In the genomic region with DNA sequence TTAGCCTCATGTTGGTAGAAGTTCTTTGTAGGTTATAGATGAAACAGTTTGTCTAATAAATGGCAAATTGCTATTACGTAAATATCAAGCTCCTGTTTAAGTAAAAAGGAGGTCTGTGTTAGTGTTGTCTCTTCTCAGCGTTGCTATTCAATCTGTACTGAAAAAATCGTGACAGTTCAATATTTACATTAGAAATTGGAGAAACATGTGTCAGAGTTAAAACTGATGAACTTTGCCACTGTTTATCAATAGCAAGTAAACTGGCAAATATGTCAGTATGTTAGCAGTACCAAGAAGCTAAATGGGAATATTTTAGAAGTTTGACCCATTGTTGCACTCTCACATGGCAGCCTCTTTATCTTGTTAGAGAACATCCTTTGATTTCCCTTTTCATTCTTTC, we compare ENCODE assay signal across 1 cellular context.
TF ChIP-seq lines count a peak whose summit lies in the region.

No MANE protein-coding gene starts in this region.

TF ChIP-seq in HepG2, 621 proteins besides CTCF, POLR2A, EP300 and RAD21 (continued from another document and continues in another):
- TF ChIP-seq, protein P1, sequence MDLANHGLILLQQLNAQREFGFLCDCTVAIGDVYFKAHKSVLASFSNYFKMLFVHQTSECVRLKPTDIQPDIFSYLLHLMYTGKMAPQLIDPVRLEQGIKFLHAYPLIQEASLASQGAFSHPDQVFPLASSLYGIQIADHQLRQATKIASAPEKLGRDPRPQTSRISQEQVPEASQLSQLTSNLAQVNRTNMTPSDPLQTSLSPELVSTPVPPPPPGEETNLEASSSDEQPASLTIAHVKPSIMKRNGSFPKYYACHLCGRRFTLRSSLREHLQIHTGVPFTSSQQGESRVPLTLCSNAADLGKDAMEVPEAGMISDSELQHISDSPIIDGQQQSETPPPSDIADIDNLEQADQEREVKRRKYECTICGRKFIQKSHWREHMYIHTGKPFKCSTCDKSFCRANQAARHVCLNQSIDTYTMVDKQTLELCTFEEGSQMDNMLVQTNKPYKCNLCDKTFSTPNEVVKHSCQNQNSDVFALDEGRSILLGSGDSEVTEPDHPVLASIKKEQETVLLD (CRISPR knock-in tag; IDR thresholded peaks at IDR 0.05; ENCODE audit: low read depth) = no peak
- TF ChIP-seq KLF6 (CRISPR knock-in tag; IDR thresholded peaks at IDR 0.05) (0 out of 2 replicates have a peak, but pooled peaks have one; percentile 21), SOX5 (CRISPR knock-in tag; IDR thresholded peaks at IDR 0.05; ENCODE audit: borderline replicate concordance) (peak; percentile 95), ZNF766 (CRISPR knock-in tag; IDR thresholded peaks at IDR 0.05; ENCODE audit: borderline replicate concordance) (no peak), HIVEP1 (CRISPR knock-in tag; IDR thresholded peaks at IDR 0.05) (no peak), ZNF484 (CRISPR knock-in tag; IDR thresholded peaks at IDR 0.05; ENCODE audit: borderline replicate concordance, low read depth) (no peak), SNAPC2 (CRISPR knock-in tag; IDR thresholded peaks at IDR 0.05) (no peak), TAF1 (CRISPR knock-in tag; IDR thresholded peaks at IDR 0.05) (no peak), ZSCAN30 (CRISPR knock-in tag; IDR thresholded peaks at IDR 0.05) (no peak), SMYD3 (CRISPR knock-in tag; IDR thresholded peaks at IDR 0.05) (0 out of 2 replicates have a peak, but pooled peaks have one; percentile 25), ZNF589 (CRISPR knock-in tag; conservative IDR thresholded peaks at IDR 0.05) (no peak), ZNF792 (CRISPR knock-in tag; IDR thresholded peaks at IDR 0.05) (peak; percentile 27; the same call in 1 of the 2 replicates), ZNF816 (CRISPR knock-in tag; IDR thresholded peaks at IDR 0.05; ENCODE audit: borderline replicate concordance) (0 out of 2 replicates have a peak, but pooled peaks have one; percentile 55), ZNF629 (CRISPR knock-in tag; conservative IDR thresholded peaks at IDR 0.05) (peak; percentile 85), NR2F2 (IDR thresholded peaks at IDR 0.05; ENCODE audit: borderline replicate concordance, low read depth) (peak; percentile 81), RBAK (CRISPR knock-in tag; IDR thresholded peaks at IDR 0.05) (no peak), CBFB (CRISPR knock-in tag; IDR thresholded peaks at IDR 0.05) (0 out of 2 replicates have a peak, but pooled peaks have one; percentile 22), ZNF660 (CRISPR knock-in tag; IDR thresholded peaks at IDR 0.05; ENCODE audit: borderline replicate concordance, low read depth) (no peak), LCORL (IDR thresholded peaks at IDR 0.05) (no peak), LCORL (CRISPR knock-in tag; IDR thresholded peaks at IDR 0.05) (peak; percentile 54; the same call in 1 of the 2 replicates), MED1 (CRISPR knock-in tag; IDR thresholded peaks at IDR 0.05) (peak; percentile 84), SALL1 (CRISPR knock-in tag; IDR thresholded peaks at IDR 0.05) (peak; percentile 57; the same call in 1 of the 2 replicates), HES4 (CRISPR knock-in tag; IDR thresholded peaks at IDR 0.05; ENCODE audit: borderline replicate concordance) (no peak), TBX2 (CRISPR knock-in tag; IDR thresholded peaks at IDR 0.05; ENCODE audit: borderline replicate concordance) (peak; percentile 67), HMG20A (CRISPR knock-in tag; IDR thresholded peaks at IDR 0.05; ENCODE audit: borderline replicate concordance) (peak; percentile 80; the same call in 1 of the 2 replicates), MTA3 (CRISPR knock-in tag; IDR thresholded peaks at IDR 0.05) (no peak), SRSF1 (optimal IDR thresholded peaks at IDR 0.05; ENCODE audit: low read depth, low read length) (no peak), KLF9 (CRISPR knock-in tag; IDR thresholded peaks at IDR 0.05; ENCODE audit: low read depth) (no peak; the same call in 1 of the 2 replicates), ZFP62 (CRISPR knock-in tag; IDR thresholded peaks at IDR 0.05) (no peak)
- TF ChIP-seq, protein P2, sequence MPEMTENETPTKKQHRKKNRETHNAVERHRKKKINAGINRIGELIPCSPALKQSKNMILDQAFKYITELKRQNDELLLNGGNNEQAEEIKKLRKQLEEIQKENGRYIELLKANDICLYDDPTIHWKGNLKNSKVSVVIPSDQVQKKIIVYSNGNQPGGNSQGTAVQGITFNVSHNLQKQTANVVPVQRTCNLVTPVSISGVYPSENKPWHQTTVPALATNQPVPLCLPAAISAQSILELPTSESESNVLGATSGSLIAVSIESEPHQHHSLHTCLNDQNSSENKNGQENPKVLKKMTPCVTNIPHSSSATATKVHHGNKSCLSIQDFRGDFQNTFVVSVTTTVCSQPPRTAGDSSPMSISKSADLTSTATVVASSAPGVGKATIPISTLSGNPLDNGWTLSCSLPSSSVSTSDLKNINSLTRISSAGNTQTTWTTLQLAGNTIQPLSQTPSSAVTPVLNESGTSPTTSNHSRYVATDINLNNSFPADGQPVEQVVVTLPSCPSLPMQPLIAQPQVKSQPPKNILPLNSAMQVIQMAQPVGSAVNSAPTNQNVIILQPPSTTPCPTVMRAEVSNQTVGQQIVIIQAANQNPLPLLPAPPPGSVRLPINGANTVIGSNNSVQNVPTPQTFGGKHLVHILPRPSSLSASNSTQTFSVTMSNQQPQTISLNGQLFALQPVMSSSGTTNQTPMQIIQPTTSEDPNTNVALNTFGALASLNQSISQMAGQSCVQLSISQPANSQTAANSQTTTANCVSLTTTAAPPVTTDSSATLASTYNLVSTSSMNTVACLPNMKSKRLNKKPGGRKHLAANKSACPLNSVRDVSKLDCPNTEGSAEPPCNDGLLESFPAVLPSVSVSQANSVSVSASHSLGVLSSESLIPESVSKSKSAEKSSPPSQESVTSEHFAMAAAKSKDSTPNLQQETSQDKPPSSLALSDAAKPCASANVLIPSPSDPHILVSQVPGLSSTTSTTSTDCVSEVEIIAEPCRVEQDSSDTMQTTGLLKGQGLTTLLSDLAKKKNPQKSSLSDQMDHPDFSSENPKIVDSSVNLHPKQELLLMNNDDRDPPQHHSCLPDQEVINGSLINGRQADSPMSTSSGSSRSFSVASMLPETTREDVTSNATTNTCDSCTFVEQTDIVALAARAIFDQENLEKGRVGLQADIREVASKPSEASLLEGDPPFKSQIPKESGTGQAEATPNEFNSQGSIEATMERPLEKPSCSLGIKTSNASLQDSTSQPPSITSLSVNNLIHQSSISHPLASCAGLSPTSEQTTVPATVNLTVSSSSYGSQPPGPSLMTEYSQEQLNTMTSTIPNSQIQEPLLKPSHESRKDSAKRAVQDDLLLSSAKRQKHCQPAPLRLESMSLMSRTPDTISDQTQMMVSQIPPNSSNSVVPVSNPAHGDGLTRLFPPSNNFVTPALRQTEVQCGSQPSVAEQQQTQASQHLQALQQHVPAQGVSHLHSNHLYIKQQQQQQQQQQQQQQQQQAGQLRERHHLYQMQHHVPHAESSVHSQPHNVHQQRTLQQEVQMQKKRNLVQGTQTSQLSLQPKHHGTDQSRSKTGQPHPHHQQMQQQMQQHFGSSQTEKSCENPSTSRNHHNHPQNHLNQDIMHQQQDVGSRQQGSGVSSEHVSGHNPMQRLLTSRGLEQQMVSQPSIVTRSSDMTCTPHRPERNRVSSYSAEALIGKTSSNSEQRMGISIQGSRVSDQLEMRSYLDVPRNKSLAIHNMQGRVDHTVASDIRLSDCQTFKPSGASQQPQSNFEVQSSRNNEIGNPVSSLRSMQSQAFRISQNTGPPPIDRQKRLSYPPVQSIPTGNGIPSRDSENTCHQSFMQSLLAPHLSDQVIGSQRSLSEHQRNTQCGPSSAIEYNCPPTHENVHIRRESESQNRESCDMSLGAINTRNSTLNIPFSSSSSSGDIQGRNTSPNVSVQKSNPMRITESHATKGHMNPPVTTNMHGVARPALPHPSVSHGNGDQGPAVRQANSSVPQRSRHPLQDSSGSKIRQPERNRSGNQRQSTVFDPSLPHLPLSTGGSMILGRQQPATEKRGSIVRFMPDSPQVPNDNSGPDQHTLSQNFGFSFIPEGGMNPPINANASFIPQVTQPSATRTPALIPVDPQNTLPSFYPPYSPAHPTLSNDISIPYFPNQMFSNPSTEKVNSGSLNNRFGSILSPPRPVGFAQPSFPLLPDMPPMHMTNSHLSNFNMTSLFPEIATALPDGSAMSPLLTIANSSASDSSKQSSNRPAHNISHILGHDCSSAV (CRISPR knock-in tag; IDR thresholded peaks at IDR 0.05; ENCODE audit: borderline replicate concordance) = no peak
- TF ChIP-seq, protein P3, sequence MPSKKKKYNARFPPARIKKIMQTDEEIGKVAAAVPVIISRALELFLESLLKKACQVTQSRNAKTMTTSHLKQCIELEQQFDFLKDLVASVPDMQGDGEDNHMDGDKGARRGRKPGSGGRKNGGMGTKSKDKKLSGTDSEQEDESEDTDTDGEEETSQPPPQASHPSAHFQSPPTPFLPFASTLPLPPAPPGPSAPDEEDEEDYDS (CRISPR knock-in tag; IDR thresholded peaks at IDR 0.05) = peak; percentile 56; the same call in 1 of the 2 replicates
- TF ChIP-seq, protein P4, sequence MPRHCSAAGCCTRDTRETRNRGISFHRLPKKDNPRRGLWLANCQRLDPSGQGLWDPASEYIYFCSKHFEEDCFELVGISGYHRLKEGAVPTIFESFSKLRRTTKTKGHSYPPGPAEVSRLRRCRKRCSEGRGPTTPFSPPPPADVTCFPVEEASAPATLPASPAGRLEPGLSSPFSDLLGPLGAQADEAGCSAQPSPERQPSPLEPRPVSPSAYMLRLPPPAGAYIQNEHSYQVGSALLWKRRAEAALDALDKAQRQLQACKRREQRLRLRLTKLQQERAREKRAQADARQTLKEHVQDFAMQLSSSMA (CRISPR knock-in tag; IDR thresholded peaks at IDR 0.05) = no peak
- TF ChIP-seq, protein P5, sequence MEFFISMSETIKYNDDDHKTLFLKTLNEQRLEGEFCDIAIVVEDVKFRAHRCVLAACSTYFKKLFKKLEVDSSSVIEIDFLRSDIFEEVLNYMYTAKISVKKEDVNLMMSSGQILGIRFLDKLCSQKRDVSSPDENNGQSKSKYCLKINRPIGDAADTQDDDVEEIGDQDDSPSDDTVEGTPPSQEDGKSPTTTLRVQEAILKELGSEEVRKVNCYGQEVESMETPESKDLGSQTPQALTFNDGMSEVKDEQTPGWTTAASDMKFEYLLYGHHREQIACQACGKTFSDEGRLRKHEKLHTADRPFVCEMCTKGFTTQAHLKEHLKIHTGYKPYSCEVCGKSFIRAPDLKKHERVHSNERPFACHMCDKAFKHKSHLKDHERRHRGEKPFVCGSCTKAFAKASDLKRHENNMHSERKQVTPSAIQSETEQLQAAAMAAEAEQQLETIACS (CRISPR knock-in tag; IDR thresholded peaks at IDR 0.05) = no peak
- TF ChIP-seq, protein P6, sequence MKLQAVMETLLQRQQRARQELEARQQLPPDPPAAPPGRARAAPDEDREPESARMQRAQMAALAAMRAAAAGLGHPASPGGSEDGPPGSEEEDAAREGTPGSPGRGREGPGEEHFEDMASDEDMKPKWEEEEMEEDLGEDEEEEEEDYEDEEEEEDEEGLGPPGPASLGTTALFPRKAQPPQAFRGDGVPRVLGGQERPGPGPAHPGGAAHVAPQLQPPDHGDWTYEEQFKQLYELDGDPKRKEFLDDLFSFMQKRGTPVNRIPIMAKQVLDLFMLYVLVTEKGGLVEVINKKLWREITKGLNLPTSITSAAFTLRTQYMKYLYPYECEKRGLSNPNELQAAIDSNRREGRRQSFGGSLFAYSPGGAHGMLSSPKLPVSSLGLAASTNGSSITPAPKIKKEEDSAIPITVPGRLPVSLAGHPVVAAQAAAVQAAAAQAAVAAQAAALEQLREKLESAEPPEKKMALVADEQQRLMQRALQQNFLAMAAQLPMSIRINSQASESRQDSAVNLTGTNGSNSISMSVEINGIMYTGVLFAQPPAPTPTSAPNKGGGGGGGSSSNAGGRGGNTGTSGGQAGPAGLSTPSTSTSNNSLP (IDR thresholded peaks at IDR 0.05; ENCODE audit: low read depth, low read length) = peak; percentile 97
- TF ChIP-seq, protein P7, sequence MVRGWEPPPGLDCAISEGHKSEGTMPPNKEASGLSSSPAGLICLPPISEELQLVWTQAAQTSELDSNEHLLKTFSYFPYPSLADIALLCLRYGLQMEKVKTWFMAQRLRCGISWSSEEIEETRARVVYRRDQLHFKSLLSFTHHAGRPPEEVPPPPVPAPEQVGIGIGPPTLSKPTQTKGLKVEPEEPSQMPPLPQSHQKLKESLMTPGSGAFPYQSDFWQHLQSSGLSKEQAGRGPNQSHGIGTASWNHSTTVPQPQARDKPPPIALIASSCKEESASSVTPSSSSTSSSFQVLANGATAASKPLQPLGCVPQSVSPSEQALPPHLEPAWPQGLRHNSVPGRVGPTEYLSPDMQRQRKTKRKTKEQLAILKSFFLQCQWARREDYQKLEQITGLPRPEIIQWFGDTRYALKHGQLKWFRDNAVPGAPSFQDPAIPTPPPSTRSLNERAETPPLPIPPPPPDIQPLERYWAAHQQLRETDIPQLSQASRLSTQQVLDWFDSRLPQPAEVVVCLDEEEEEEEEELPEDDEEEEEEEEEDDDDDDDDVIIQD (CRISPR knock-in tag; IDR thresholded peaks at IDR 0.05; ENCODE audit: low read depth) = peak; percentile 91
- TF ChIP-seq, protein P8, sequence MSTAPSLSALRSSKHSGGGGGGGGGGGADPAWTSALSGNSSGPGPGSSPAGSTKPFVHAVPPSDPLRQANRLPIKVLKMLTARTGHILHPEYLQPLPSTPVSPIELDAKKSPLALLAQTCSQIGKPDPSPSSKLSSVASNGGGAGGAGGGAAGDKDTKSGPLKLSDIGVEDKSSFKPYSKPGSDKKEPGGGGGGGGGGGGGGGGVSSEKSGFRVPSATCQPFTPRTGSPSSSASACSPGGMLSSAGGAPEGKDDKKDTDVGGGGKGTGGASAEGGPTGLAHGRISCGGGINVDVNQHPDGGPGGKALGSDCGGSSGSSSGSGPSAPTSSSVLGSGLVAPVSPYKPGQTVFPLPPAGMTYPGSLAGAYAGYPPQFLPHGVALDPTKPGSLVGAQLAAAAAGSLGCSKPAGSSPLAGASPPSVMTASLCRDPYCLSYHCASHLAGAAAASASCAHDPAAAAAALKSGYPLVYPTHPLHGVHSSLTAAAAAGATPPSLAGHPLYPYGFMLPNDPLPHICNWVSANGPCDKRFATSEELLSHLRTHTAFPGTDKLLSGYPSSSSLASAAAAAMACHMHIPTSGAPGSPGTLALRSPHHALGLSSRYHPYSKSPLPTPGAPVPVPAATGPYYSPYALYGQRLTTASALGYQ (CRISPR knock-in tag; IDR thresholded peaks at IDR 0.05) = peak; percentile 45; the same call in 1 of the 2 replicates
- TF ChIP-seq, protein P9, sequence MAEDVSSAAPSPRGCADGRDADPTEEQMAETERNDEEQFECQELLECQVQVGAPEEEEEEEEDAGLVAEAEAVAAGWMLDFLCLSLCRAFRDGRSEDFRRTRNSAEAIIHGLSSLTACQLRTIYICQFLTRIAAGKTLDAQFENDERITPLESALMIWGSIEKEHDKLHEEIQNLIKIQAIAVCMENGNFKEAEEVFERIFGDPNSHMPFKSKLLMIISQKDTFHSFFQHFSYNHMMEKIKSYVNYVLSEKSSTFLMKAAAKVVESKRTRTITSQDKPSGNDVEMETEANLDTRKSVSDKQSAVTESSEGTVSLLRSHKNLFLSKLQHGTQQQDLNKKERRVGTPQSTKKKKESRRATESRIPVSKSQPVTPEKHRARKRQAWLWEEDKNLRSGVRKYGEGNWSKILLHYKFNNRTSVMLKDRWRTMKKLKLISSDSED (CRISPR knock-in tag; IDR thresholded peaks at IDR 0.05) = no peak
- TF ChIP-seq, protein P10, sequence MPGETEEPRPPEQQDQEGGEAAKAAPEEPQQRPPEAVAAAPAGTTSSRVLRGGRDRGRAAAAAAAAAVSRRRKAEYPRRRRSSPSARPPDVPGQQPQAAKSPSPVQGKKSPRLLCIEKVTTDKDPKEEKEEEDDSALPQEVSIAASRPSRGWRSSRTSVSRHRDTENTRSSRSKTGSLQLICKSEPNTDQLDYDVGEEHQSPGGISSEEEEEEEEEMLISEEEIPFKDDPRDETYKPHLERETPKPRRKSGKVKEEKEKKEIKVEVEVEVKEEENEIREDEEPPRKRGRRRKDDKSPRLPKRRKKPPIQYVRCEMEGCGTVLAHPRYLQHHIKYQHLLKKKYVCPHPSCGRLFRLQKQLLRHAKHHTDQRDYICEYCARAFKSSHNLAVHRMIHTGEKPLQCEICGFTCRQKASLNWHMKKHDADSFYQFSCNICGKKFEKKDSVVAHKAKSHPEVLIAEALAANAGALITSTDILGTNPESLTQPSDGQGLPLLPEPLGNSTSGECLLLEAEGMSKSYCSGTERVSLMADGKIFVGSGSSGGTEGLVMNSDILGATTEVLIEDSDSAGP (CRISPR knock-in tag; IDR thresholded peaks at IDR 0.05; ENCODE audit: borderline replicate concordance) = no peak
